In genomic region chr22:20785415-20785814, GRCh38 we compare ENCODE assay signal across 1 cellular context.
TF ChIP-seq lines count a peak whose summit lies in the region.

No MANE protein-coding gene starts in this region.

TF ChIP-seq in K562, 482 proteins besides CTCF, POLR2A, EP300 and RAD21:
- no peak for TF ChIP-seq SMARCC2 (IDR thresholded peaks at IDR 0.05; ENCODE audit: low read depth)
- no peak for TF ChIP-seq HMG20B (CRISPR knock-in tag; IDR thresholded peaks at IDR 0.05)
- no peak for TF ChIP-seq HDAC3 (IDR thresholded peaks at IDR 0.05; ENCODE audit: borderline replicate concordance, partially characterized antibody)
- TF ChIP-seq RBM15 (IDR thresholded peaks at IDR 0.05; ENCODE audit: insufficient read depth, low read length) = no peak
- no peak for TF ChIP-seq SMAD3 (CRISPR knock-in tag; conservative IDR thresholded peaks at IDR 0.05)
- no peak for TF ChIP-seq HMG20A (CRISPR knock-in tag; conservative IDR thresholded peaks at IDR 0.05)
- TF ChIP-seq SIN3A (IDR thresholded peaks at IDR 0.05; ENCODE audit: borderline replicate concordance in 2 of 2, control insufficient read depth in 1 of 2, low read depth in 2 of 2, low read length in 2 of 2) = no peak
- TF ChIP-seq ZNF449 (CRISPR knock-in tag; IDR thresholded peaks at IDR 0.05) = 0 out of 2 replicates have a peak, but pooled peaks have one; percentile 30
- TF ChIP-seq ZFP36 (IDR thresholded peaks at IDR 0.05; ENCODE audit: low read depth, low read length, partially characterized antibody) = no peak
- TF ChIP-seq IRF2 (CRISPR knock-in tag; IDR thresholded peaks at IDR 0.05) = no peak
- TF ChIP-seq U2AF2 (optimal IDR thresholded peaks at IDR 0.05; ENCODE audit: low read depth, low read length) = no peak
- TF ChIP-seq HNRNPUL1 (IDR thresholded peaks at IDR 0.05; ENCODE audit: low read length) = no peak
- TF ChIP-seq, protein P1, sequence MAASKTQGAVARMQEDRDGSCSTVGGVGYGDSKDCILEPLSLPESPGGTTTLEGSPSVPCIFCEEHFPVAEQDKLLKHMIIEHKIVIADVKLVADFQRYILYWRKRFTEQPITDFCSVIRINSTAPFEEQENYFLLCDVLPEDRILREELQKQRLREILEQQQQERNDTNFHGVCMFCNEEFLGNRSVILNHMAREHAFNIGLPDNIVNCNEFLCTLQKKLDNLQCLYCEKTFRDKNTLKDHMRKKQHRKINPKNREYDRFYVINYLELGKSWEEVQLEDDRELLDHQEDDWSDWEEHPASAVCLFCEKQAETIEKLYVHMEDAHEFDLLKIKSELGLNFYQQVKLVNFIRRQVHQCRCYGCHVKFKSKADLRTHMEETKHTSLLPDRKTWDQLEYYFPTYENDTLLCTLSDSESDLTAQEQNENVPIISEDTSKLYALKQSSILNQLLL (CRISPR knock-in tag; IDR thresholded peaks at IDR 0.05; ENCODE audit: borderline replicate concordance) = 0 out of 2 replicates have a peak, but pooled peaks have one; percentile 64
- 0 out of 2 replicates have a peak, but pooled peaks have one; percentile 38 for TF ChIP-seq NR2C2 (CRISPR knock-in tag; IDR thresholded peaks at IDR 0.05)
- no peak for TF ChIP-seq NR2C2 (tag; IDR thresholded peaks at IDR 0.05)
- TF ChIP-seq TBL1XR1 (IDR thresholded peaks at IDR 0.05; ENCODE audit: low read length in 2 of 2) = no peak
- TF ChIP-seq MIER1 (IDR thresholded peaks at IDR 0.05; ENCODE audit: low read depth) = no peak
- no peak for TF ChIP-seq NR1H2 (CRISPR knock-in tag; IDR thresholded peaks at IDR 0.05)
- TF ChIP-seq ZNF316 (IDR thresholded peaks at IDR 0.05) = no peak
- TF ChIP-seq SRSF1 (IDR thresholded peaks at IDR 0.05; ENCODE audit: low read depth, low read length) = no peak
- TF ChIP-seq GATAD2B (IDR thresholded peaks at IDR 0.05; ENCODE audit: borderline replicate concordance) = no peak
- TF ChIP-seq PPARD (CRISPR knock-in tag; IDR thresholded peaks at IDR 0.05) = 0 out of 2 replicates have a peak, but pooled peaks have one; percentile 51
- TF ChIP-seq, protein P2, sequence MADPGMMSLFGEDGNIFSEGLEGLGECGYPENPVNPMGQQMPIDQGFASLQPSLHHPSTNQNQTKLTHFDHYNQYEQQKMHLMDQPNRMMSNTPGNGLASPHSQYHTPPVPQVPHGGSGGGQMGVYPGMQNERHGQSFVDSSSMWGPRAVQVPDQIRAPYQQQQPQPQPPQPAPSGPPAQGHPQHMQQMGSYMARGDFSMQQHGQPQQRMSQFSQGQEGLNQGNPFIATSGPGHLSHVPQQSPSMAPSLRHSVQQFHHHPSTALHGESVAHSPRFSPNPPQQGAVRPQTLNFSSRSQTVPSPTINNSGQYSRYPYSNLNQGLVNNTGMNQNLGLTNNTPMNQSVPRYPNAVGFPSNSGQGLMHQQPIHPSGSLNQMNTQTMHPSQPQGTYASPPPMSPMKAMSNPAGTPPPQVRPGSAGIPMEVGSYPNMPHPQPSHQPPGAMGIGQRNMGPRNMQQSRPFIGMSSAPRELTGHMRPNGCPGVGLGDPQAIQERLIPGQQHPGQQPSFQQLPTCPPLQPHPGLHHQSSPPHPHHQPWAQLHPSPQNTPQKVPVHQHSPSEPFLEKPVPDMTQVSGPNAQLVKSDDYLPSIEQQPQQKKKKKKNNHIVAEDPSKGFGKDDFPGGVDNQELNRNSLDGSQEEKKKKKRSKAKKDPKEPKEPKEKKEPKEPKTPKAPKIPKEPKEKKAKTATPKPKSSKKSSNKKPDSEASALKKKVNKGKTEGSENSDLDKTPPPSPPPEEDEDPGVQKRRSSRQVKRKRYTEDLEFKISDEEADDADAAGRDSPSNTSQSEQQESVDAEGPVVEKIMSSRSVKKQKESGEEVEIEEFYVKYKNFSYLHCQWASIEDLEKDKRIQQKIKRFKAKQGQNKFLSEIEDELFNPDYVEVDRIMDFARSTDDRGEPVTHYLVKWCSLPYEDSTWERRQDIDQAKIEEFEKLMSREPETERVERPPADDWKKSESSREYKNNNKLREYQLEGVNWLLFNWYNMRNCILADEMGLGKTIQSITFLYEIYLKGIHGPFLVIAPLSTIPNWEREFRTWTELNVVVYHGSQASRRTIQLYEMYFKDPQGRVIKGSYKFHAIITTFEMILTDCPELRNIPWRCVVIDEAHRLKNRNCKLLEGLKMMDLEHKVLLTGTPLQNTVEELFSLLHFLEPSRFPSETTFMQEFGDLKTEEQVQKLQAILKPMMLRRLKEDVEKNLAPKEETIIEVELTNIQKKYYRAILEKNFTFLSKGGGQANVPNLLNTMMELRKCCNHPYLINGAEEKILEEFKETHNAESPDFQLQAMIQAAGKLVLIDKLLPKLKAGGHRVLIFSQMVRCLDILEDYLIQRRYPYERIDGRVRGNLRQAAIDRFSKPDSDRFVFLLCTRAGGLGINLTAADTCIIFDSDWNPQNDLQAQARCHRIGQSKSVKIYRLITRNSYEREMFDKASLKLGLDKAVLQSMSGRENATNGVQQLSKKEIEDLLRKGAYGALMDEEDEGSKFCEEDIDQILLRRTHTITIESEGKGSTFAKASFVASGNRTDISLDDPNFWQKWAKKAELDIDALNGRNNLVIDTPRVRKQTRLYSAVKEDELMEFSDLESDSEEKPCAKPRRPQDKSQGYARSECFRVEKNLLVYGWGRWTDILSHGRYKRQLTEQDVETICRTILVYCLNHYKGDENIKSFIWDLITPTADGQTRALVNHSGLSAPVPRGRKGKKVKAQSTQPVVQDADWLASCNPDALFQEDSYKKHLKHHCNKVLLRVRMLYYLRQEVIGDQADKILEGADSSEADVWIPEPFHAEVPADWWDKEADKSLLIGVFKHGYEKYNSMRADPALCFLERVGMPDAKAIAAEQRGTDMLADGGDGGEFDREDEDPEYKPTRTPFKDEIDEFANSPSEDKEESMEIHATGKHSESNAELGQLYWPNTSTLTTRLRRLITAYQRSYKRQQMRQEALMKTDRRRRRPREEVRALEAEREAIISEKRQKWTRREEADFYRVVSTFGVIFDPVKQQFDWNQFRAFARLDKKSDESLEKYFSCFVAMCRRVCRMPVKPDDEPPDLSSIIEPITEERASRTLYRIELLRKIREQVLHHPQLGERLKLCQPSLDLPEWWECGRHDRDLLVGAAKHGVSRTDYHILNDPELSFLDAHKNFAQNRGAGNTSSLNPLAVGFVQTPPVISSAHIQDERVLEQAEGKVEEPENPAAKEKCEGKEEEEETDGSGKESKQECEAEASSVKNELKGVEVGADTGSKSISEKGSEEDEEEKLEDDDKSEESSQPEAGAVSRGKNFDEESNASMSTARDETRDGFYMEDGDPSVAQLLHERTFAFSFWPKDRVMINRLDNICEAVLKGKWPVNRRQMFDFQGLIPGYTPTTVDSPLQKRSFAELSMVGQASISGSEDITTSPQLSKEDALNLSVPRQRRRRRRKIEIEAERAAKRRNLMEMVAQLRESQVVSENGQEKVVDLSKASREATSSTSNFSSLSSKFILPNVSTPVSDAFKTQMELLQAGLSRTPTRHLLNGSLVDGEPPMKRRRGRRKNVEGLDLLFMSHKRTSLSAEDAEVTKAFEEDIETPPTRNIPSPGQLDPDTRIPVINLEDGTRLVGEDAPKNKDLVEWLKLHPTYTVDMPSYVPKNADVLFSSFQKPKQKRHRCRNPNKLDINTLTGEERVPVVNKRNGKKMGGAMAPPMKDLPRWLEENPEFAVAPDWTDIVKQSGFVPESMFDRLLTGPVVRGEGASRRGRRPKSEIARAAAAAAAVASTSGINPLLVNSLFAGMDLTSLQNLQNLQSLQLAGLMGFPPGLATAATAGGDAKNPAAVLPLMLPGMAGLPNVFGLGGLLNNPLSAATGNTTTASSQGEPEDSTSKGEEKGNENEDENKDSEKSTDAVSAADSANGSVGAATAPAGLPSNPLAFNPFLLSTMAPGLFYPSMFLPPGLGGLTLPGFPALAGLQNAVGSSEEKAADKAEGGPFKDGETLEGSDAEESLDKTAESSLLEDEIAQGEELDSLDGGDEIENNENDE (IDR thresholded peaks at IDR 0.05; ENCODE audit: low read depth, low read length) = no peak
- TF ChIP-seq MED1 (CRISPR knock-in tag; IDR thresholded peaks at IDR 0.05; ENCODE audit: borderline replicate concordance) = no peak
- TF ChIP-seq PATZ1 (CRISPR knock-in tag; IDR thresholded peaks at IDR 0.05; ENCODE audit: borderline replicate concordance) = no peak
- no peak for TF ChIP-seq EZH2 (IDR thresholded peaks at IDR 0.05; ENCODE audit: borderline replicate concordance, low read depth, low read length)
- TF ChIP-seq SMARCA4 (IDR thresholded peaks at IDR 0.05) = no peak
- TF ChIP-seq FOXP1 (CRISPR knock-in tag; IDR thresholded peaks at IDR 0.05) = no peak
- no peak for TF ChIP-seq ZNF592 (IDR thresholded peaks at IDR 0.05)
